31 cellular contexts compared by ENCODE assay signal in genomic region chr4:134632056-134632455, GRCh38.
"Had no signal": no experiment of that assay in that cellular context is flagged by ENCODE, and none has a peak within 500 bp of the region (broad histone marks: within the 10 kb centered on the region; RNA-seq: fewer than 3 reads in every experiment).

No MANE protein-coding gene starts in this region.

- H3K4me3 Mint-ChIP-seq: activated B cell treated with CpG ODN at 0.5 μM for 24 hours; activated CD4-positive, alpha-beta memory T cell treated with anti-CD3 and anti-CD28 coated beads, Interleukin-2, amount 10 ng/mL, durations not matched to agents 7 days and 5 days; activated CD8-positive, alpha-beta memory T cell treated with anti-CD3 and anti-CD28 coated beads, Interleukin-2, amount 10 ng/mL, durations not matched to agents 7 days and 5 days; activated naive CD4-positive, alpha-beta T cell treated with anti-CD3 and anti-CD28 coated beads, Interleukin-2, amount 50 U/mL, for 24 hours; activated T-cell treated with anti-CD3 and anti-CD28 coated beads, Interleukin-2, amount 50 U/mL, for 24 hours had no signal

- H3K27me3 Mint-ChIP-seq: activated B cell treated with CpG ODN at 0.5 μM for 24 hours; activated CD4-positive, alpha-beta memory T cell treated with anti-CD3 and anti-CD28 coated beads, Interleukin-2, amount 10 ng/mL, durations not matched to agents 7 days and 5 days; activated CD8-positive, alpha-beta memory T cell treated with anti-CD3 and anti-CD28 coated beads, Interleukin-2, amount 10 ng/mL, durations not matched to agents 7 days and 5 days; activated naive CD4-positive, alpha-beta T cell treated with anti-CD3 and anti-CD28 coated beads, Interleukin-2, amount 50 U/mL, for 24 hours; activated T-cell treated with anti-CD3 and anti-CD28 coated beads, Interleukin-2, amount 50 U/mL, for 24 hours had no signal

- ATAC-seq: activated CD8-positive, alpha-beta memory T cell treated with anti-CD3 and anti-CD28 coated beads, Interleukin-2, amount 10 ng/mL, durations not matched to agents 7 days and 5 days; body of pancreas; PC-3 had no signal

- H3K27ac Mint-ChIP-seq: activated B cell treated with CpG ODN at 0.5 μM for 24 hours; activated CD4-positive, alpha-beta memory T cell treated with anti-CD3 and anti-CD28 coated beads, Interleukin-2, amount 10 ng/mL, durations not matched to agents 7 days and 5 days; activated CD8-positive, alpha-beta memory T cell treated with anti-CD3 and anti-CD28 coated beads, Interleukin-2, amount 10 ng/mL, durations not matched to agents 7 days and 5 days; activated naive CD4-positive, alpha-beta T cell treated with anti-CD3 and anti-CD28 coated beads, Interleukin-2, amount 50 U/mL, for 24 hours; activated T-cell treated with anti-CD3 and anti-CD28 coated beads, Interleukin-2, amount 50 U/mL, for 24 hours; activated T-helper 2 cell treated with anti-CD3 and anti-CD28 coated beads, Interferon-gamma antibody, Interleukin-2, Interleukin-4, amounts not matched to agents 10 μg/mL and 5 μg/mL and 100 μg/mL, durations not matched to agents 14 hours and 24 hours and 36 hours had no signal

- H3K36me3 Mint-ChIP-seq: activated CD8-positive, alpha-beta memory T cell treated with anti-CD3 and anti-CD28 coated beads, Interleukin-2, amount 10 ng/mL, durations not matched to agents 7 days and 5 days; activated naive CD4-positive, alpha-beta T cell treated with anti-CD3 and anti-CD28 coated beads, Interleukin-2, amount 50 U/mL, for 24 hours had no signal

- H3K4me1 ChIP-seq: breast epithelium had no signal

- H3K4me1 Mint-ChIP-seq: activated B cell treated with CpG ODN at 0.5 μM for 24 hours; activated CD4-positive, alpha-beta memory T cell treated with anti-CD3 and anti-CD28 coated beads, Interleukin-2, amount 10 ng/mL, durations not matched to agents 7 days and 5 days; activated CD8-positive, alpha-beta memory T cell treated with anti-CD3 and anti-CD28 coated beads, Interleukin-2, amount 10 ng/mL, durations not matched to agents 7 days and 5 days; activated naive CD4-positive, alpha-beta T cell treated with anti-CD3 and anti-CD28 coated beads, Interleukin-2, amount 50 U/mL, for 24 hours had no signal

- H3K36me3 ChIP-seq: adrenal gland, breast epithelium had no signal

- H3K9me3 Mint-ChIP-seq: activated B cell treated with CpG ODN at 0.5 μM for 24 hours; activated T-helper 2 cell treated with anti-CD3 and anti-CD28 coated beads, Interferon-gamma antibody, Interleukin-2, Interleukin-4, amounts not matched to agents 10 μg/mL and 5 μg/mL and 100 μg/mL, durations not matched to agents 14 hours and 24 hours and 36 hours had no signal

- DNase-seq: activated B cell treated with CpG ODN at 0.5 μM for 24 hours; activated CD4-positive, alpha-beta memory T cell treated with anti-CD3 and anti-CD28 coated beads, Interleukin-2, amount 10 ng/mL, durations not matched to agents 7 days and 5 days; activated CD4-positive, alpha-beta T cell treated with anti-CD3 and anti-CD28 coated beads for 1 hour; activated CD4-positive, alpha-beta T cell treated with anti-CD3 and anti-CD28 coated beads for 48 hours; activated CD8-positive, alpha-beta memory T cell treated with anti-CD3 and anti-CD28 coated beads for 24 hours; activated CD8-positive, alpha-beta memory T cell treated with anti-CD3 and anti-CD28 coated beads, Interleukin-2, amount 10 ng/mL, durations not matched to agents 7 days and 5 days; activated gamma-delta T cell; activated naive CD4-positive, alpha-beta T cell treated with Interleukin-2 at 50 U/mL for 16 hours; activated T-cell treated with anti-CD3 and anti-CD28 coated beads, Interleukin-2, amount 50 U/mL, for 24 hours; adrenal gland; body of pancreas; Kasumi-1; KBM-7; MM.1S; MV-4-11; NCI-H1092; NCI-H1436 treated with DMSO at 0.1 percent for 48 hours; NCI-H1694 treated with DMSO at 0.1 percent for 48 hours; NCI-H2029; NCI-H345; NCI-H524 treated with DMSO at 0.1 percent for 48 hours; PC-3; Right ventricle myocardium superior; SW 1271; T-helper 1 cell; T-helper 2 cell; T-helper 9 cell had no signal

- H3K27me3 ChIP-seq: adrenal gland, body of pancreas, breast epithelium had no signal

- H3K9me3 ChIP-seq: adrenal gland, body of pancreas, breast epithelium had no signal

- H3K4me3 ChIP-seq: adrenal gland, body of pancreas, breast epithelium had no signal

- H3K27ac ChIP-seq: adrenal gland, body of pancreas, breast epithelium, VCaP had no signal
